In the genomic region with DNA sequence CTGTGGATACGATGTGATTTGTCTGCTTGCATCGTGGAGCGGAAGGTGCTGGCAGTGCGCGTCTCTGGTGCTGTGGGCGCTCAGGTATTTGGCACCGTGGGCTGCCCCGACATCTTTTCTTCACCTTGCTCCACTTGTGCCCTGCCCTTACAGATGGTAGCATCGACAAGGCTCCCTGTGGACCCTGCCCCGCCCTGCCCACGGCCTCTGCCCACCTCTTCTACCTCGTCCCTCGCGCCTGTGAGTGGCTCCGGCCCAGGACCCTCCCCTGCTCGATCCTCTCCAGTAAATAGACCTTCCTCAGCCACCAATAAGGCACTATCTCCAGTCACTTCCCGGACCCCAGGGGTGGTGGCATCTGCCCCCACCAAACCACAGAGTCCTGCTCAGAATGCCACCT, we compare ENCODE assay signal across 16 cellular contexts.
"Had no signal": no experiment of that assay in that cellular context is flagged by ENCODE, and none has a peak within 500 bp of the region (broad histone marks: within the 10 kb centered on the region; RNA-seq: fewer than 3 reads in every experiment).

No MANE protein-coding gene starts in this region.

- DNase-seq: activated CD4-positive, alpha-beta T cell treated with anti-CD3 and anti-CD28 coated beads, Interleukin-2, amount 50 U/mL, for 48 hours; activated naive CD4-positive, alpha-beta T cell treated with anti-CD3 and anti-CD28 coated beads, Interleukin-2, amount 50 U/mL, for 16 hours; adrenal gland; central memory CD4-positive, alpha-beta T cell; effector CD4-positive, alpha-beta T cell; kidney; left ventricle myocardium inferior; pancreas had no signal

- H3K27ac Mint-ChIP-seq: activated T-helper 1 cell treated with anti-CD3 and anti-CD28 coated beads, Interleukin-12 subunit alpha, Interleukin-12 subunit beta, Interleukin-2, Interleukin-4 antibody, amounts not matched to agents 30 ng/mL and 10 ng/mL and 1 ng/mL, durations not matched to agents 14 hours and 24 hours and 36 hours; memory B cell; nephron; T-helper 2 cell treated with Interferon-gamma antibody and Interleukin-4, amounts not matched to agents 5 μg/mL and 100 μg/mL, for 36 hours had no signal

- H3K27me3 Mint-ChIP-seq: memory B cell had no signal

- H3K27me3 ChIP-seq: adrenal gland, pancreas, tibial nerve had no signal

- H3K9me3 ChIP-seq: adrenal gland, left ventricle myocardium inferior, pancreas, tibial nerve had no signal

- H3K4me1 Mint-ChIP-seq: memory B cell had no signal

- H3K27ac ChIP-seq: adrenal gland, coronary artery, left ventricle myocardium inferior, pancreas, skin epidermis, tibial nerve had no signal

- FAIRE-seq: frontal cortex, kidney, pancreas had no signal

- H3K4me3 ChIP-seq: adrenal gland, coronary artery, left ventricle myocardium inferior, pancreas, skin epidermis, tibial nerve had no signal

- H3K9me3 Mint-ChIP-seq: activated T-helper 1 cell treated with anti-CD3 and anti-CD28 coated beads, Interleukin-12 subunit alpha, Interleukin-12 subunit beta, Interleukin-2, Interleukin-4 antibody, amounts not matched to agents 30 ng/mL and 10 ng/mL and 1 ng/mL, durations not matched to agents 14 hours and 24 hours and 36 hours; memory B cell; nephron; T-helper 2 cell treated with Interferon-gamma antibody and Interleukin-4, amounts not matched to agents 5 μg/mL and 100 μg/mL, for 36 hours had no signal

- H3K4me1 ChIP-seq: pancreas, tibial nerve had no signal

- H3K4me3 Mint-ChIP-seq: activated T-helper 1 cell treated with anti-CD3 and anti-CD28 coated beads, Interleukin-12 subunit alpha, Interleukin-12 subunit beta, Interleukin-2, Interleukin-4 antibody, amounts not matched to agents 30 ng/mL and 10 ng/mL and 1 ng/mL, durations not matched to agents 14 hours and 24 hours and 36 hours; memory B cell; nephron; T-helper 2 cell treated with Interferon-gamma antibody and Interleukin-4, amounts not matched to agents 5 μg/mL and 100 μg/mL, for 36 hours had no signal
